16 cellular contexts compared by ENCODE assay signal in genomic region chr15:91886878-91887277, GRCh38. TPM values are rescaled to one million over a fixed set of nuclear protein-coding genes. Genes with fewer than 3 reads are reported as not detected.
DNase-seq lines count a peak whose midpoint lies in the region; ATAC-seq and TF ChIP-seq lines count a peak whose summit lies in the region.
"Had no signal": no experiment of that assay in that cellular context is flagged by ENCODE, and none has a peak within 500 bp of the region (broad histone marks: within the 10 kb centered on the region; RNA-seq: fewer than 3 reads in every experiment).

No MANE protein-coding gene starts in this region.

- H2AK5ac ChIP-seq in H9 (ENCODE audit: insufficient read length, low read length): no peak overlapping the region

- H3K27ac ChIP-seq in heart left ventricle (peak overlapping the region in 7 of 12 donors; percentile 30 to 59 (median 44)), H9 (ENCODE audit: insufficient read length, low read depth, low read length) (no peak overlapping the region), cingulate gyrus (ENCODE audit: low read depth, low read length) (peak overlapping the region; percentile 94)

- H2BK120ac ChIP-seq in H9 (ENCODE audit: low read depth, low read length, poor library complexity, severe bottlenecking): no peak overlapping the region

- no peaks in the 10 kb centered on the region; a peak in 1 of 7 replicates for H3K36me3 Mint-ChIP-seq in H9 (ENCODE audit: insufficient read depth in 1 of 3, low read depth in 3 of 3)
- H3K36me3 Mint-ChIP-seq in activated naive CD4-positive, alpha-beta T cell treated with anti-CD3 and anti-CD28 coated beads, Interleukin-2, amount 50 U/mL, for 72 hours: peaks cover 0 to under 1% of the 10 kb centered on the region in 2 donors

- TF ChIP-seq CTCF in heart left ventricle (IDR thresholded peaks at IDR 0.05): no peak
- no peak for TF ChIP-seq CTCF in H9 (conservative IDR thresholded peaks at IDR 0.05)

- H2BK12ac ChIP-seq in H9 (ENCODE audit: insufficient read length, low read depth, low read length): no peak overlapping the region

- no peak for TF ChIP-seq POLR2A in heart left ventricle (IDR thresholded peaks at IDR 0.05)

- no peak overlapping the region for H2BK15ac ChIP-seq in H9 (ENCODE audit: low read depth, low read length)

- peak overlapping the region; percentile 19 to 41 (median 23); a peak in 1 of 7 replicates for H3K27ac Mint-ChIP-seq in H9
- H3K27ac Mint-ChIP-seq in activated naive CD4-positive, alpha-beta T cell treated with anti-CD3 and anti-CD28 coated beads, Interleukin-2, amount 50 U/mL, for 72 hours: no peak overlapping the region

- H3K36me3 ChIP-seq in heart left ventricle: no peaks in the 10 kb centered on the region
- H3K36me3 ChIP-seq: MG63 had no signal

- no peaks in the 10 kb centered on the region for H3K27me3 Mint-ChIP-seq in H9 (ENCODE audit: low read depth)
- H3K27me3 Mint-ChIP-seq: CD4-positive, alpha-beta memory T cell had no signal

- DNase-seq in heart left ventricle (no peak), Right ventricle myocardium superior (no peak), H9 (no peak), putamen (ENCODE audit: low spot score) (peak; percentile 38)
- no peak for DNase-seq in activated naive CD4-positive, alpha-beta T cell treated with anti-CD3 and anti-CD28 coated beads, Interleukin-2, amount 50 U/mL, for 72 hours (ENCODE audit: low spot score in 2 of 2)
- DNase-seq: AML-193; CD4-positive, alpha-beta memory T cell; DMS79; HCEC 1CT; MG63; NCI-H1105; NCI-H2029 treated with DMSO at 0.1 percent for 48 hours; NCI-H2227 treated with DMSO at 0.1 percent for 48 hours; NCI-H526 had no signal

- no peak overlapping the region for H2BK5ac ChIP-seq in H9 (ENCODE audit: insufficient read length, low read length)

- H4K5ac ChIP-seq in H9 (ENCODE audit: insufficient read length, low read depth, low read length): no peak overlapping the region

- H3K14ac ChIP-seq in H9 (ENCODE audit: insufficient read depth, low read length): no peak overlapping the region

- no peak overlapping the region for H3K4me3 ChIP-seq in heart left ventricle
- H3K4me3 ChIP-seq: MG63 had no signal

- H4K91ac ChIP-seq in H9 (ENCODE audit: insufficient read length, low read depth, low read length): no peak overlapping the region

- H3T11ph ChIP-seq in H9 (ENCODE audit: low read length): no peak overlapping the region

- no peaks in the 10 kb centered on the region for H3K79me1 ChIP-seq in H9 (ENCODE audit: insufficient read depth, low read depth, low read length, poor library complexity, severe bottlenecking)

- H3K23me2 ChIP-seq in H9 (ENCODE audit: insufficient read length, low read depth, low read length, poor library complexity, severe bottlenecking): no peaks in the 10 kb centered on the region

- no peaks in the 10 kb centered on the region for H3K79me2 ChIP-seq in H9 (ENCODE audit: insufficient read depth, low read length)

- no peaks in the 10 kb centered on the region for H3K9me3 Mint-ChIP-seq in H9
- no peaks in the 10 kb centered on the region for H3K9me3 Mint-ChIP-seq in activated naive CD4-positive, alpha-beta T cell treated with anti-CD3 and anti-CD28 coated beads, Interleukin-2, amount 50 U/mL, for 72 hours
- H3K9me3 Mint-ChIP-seq: CD4-positive, alpha-beta memory T cell had no signal

- no peaks in the 10 kb centered on the region for H4K20me1 ChIP-seq in H9 (ENCODE audit: control insufficient read depth, insufficient read depth, insufficient read length)

- H3K27me3 ChIP-seq in heart left ventricle (no peaks in the 10 kb centered on the region), H9 (ENCODE audit: insufficient read depth, low read length) (no peaks in the 10 kb centered on the region)
- H3K27me3 ChIP-seq: MG63 had no signal

- no peak overlapping the region for H3K4ac ChIP-seq in H9 (ENCODE audit: low read depth, low read length)

- no peak overlapping the region for H3K56ac ChIP-seq in H9 (ENCODE audit: insufficient read length, low read depth, low read length)

- H3K4me3 Mint-ChIP-seq in H9: no peak overlapping the region

- H3K23ac ChIP-seq in H9 (ENCODE audit: insufficient read length, low read depth, low read length): no peak overlapping the region

- H3K4me1 ChIP-seq in heart left ventricle: peaks cover 3 to 82% (median 48%) of the 10 kb centered on the region in 12 donors
- H3K4me1 ChIP-seq in H9 (ENCODE audit: insufficient read depth, low read length): peaks cover 2% of the 10 kb centered on the region; the same call in 1 of the 2 replicates

- H3K9me3 ChIP-seq in heart left ventricle (no peaks in the 10 kb centered on the region), H9 (ENCODE audit: control insufficient read depth, low read depth, low read length) (no peaks in the 10 kb centered on the region)
- H3K9me3 ChIP-seq: MG63 had no signal

- no peak overlapping the region for H2BK20ac ChIP-seq in H9 (ENCODE audit: low read depth, low read length, poor library complexity, severe bottlenecking)

- intact Hi-C loops in heart left ventricle (cut with DNase I): loop anchor here in 2 of 10 donors (5.0 kb wide), 2 partner anchors 35 to 85 kb away; no protein-coding TSS in a partner anchor
- intact Hi-C loops in Right ventricle myocardium superior (cut with DNase I): no loop called here

- no peak overlapping the region for H3K18ac ChIP-seq in H9 (ENCODE audit: insufficient read length, low read depth, low read length)

- WGBS in heart left ventricle, 4 donors: 34 to 47% (median 42%) methylated on average over 3 of the region's 3 CpGs
- no CpG with 5 or more reads among the region's 3 CpGs for WGBS in H9 (ENCODE audit: extremely low coverage, insufficient read length, low lambda C conversion rate)

- no peak overlapping the region for H3K4me2 ChIP-seq in H9 (ENCODE audit: insufficient read depth, insufficient read length, low read length)

- H3K4me1 Mint-ChIP-seq in H9: peaks cover 28 to 52% of the 10 kb centered on the region in 2 experiments

- no peak overlapping the region for H4K8ac ChIP-seq in H9 (replicated peaks; ENCODE audit: insufficient read length, low read depth, low read length)

- no peak overlapping the region for H3K9ac ChIP-seq in H9 (ENCODE audit: extremely low read depth, insufficient read length, low read length)

- ATAC-seq in heart left ventricle (no peak), Right ventricle myocardium superior (ENCODE audit: poor library complexity) (no peak), GM21825 (IDR thresholded peaks at IDR 0.05; ENCODE audit: unreplicated experiment) (no peak)
- ATAC-seq in activated naive CD4-positive, alpha-beta T cell treated with anti-CD3 and anti-CD28 coated beads, Interleukin-2, amount 50 U/mL, for 72 hours: no peak

- no peak overlapping the region for H2AFZ ChIP-seq in H9 (ENCODE audit: low read length)

RNA-seq across cellular contexts. Expression of gene SLCO3A1, which starts 33.4 kb away (rescaled TPM):
- total RNA-seq in heart left ventricle (10 to 100 TPM; 26.3 to 64.2 (median 50.2) TPM), Right ventricle myocardium superior (46.6 TPM), H9 (2021) (9.4 and 12.1 TPM in 2 replicates)
- 10 to 100 TPM; 38.9 to 59.6 TPM for polyA plus RNA-seq in heart left ventricle
- 1 to 10 TPM; 3.2 to 3.9 TPM for total RNA-seq in activated naive CD4-positive, alpha-beta T cell treated with anti-CD3 and anti-CD28 coated beads, Interleukin-2, amount 50 U/mL, for 72 hours

Comparison
In these comparisons a context has a peak if more than half of its experiments do, and no peak if none do; other contexts are left out.
1. H3K27ac Mint-ChIP-seq: peak in H9 (3 of 3); none in activated naive CD4-positive, alpha-beta T cell treated with anti-CD3 and anti-CD28 coated beads, Interleukin-2, amount 50 U/mL, for 72 hours (0 of 2).